Comparison of ENCODE assay signal across 8 cellular contexts in genomic region chr6:13762648-13763441, GRCh38. TPM values are rescaled to one million over a fixed set of nuclear protein-coding genes. Genes with fewer than 3 reads are reported as not detected.
DNase-seq lines count a peak whose midpoint lies in the region; ATAC-seq and TF ChIP-seq lines count a peak whose summit lies in the region.

No MANE protein-coding gene starts in this region.

- H3K27me3 ChIP-seq in RWPE2 (ENCODE audit: insufficient read depth, poor library complexity, severe bottlenecking) (no peaks in the 10 kb centered on the region), neuron (ENCODE audit: insufficient read depth, low read length) (no peaks in the 10 kb centered on the region)

- TF ChIP-seq CTCF in RWPE2 (IDR thresholded peaks at IDR 0.05; ENCODE audit: poor library complexity, severe bottlenecking) (no peak), glutamatergic neuron (IDR thresholded peaks at IDR 0.05; ENCODE audit: partially characterized antibody, unreplicated experiment) (no peak)

- H3K36me3 ChIP-seq in RWPE2 (ENCODE audit: low read depth) (no peaks in the 10 kb centered on the region), neuron (ENCODE audit: insufficient read depth, low read length) (no peaks in the 10 kb centered on the region)

- H2AFZ ChIP-seq in neuron (ENCODE audit: low read depth, low read length) = peak overlapping the region; percentile 75

- H3K4me1 ChIP-seq in RWPE2 (ENCODE audit: insufficient read depth, poor library complexity, severe bottlenecking) = peaks cover 20% of the 10 kb centered on the region
- peaks cover 26% of the 10 kb centered on the region for H3K4me1 ChIP-seq in neuron (ENCODE audit: insufficient read depth, low read length)

- H3K27me3 Mint-ChIP-seq in glutamatergic neuron (ENCODE audit: unreplicated experiment) = no peaks in the 10 kb centered on the region

- H3K9me3 ChIP-seq in RWPE2 (ENCODE audit: severe bottlenecking) = no peaks in the 10 kb centered on the region
- H3K9me3 ChIP-seq in neuron (ENCODE audit: low read length) = no peaks in the 10 kb centered on the region

- H3K4me1 Mint-ChIP-seq in glutamatergic neuron (ENCODE audit: low read depth, unreplicated experiment) = peaks cover 5% of the 10 kb centered on the region

- DNase-seq in GM04503 (ENCODE audit: low read depth) (peak; percentile 96), RWPE2 (ENCODE audit: low spot score) (no peak), RKO (ENCODE audit: low spot score) (no peak), glutamatergic neuron (no peak)

- H3K9me3 Mint-ChIP-seq in glutamatergic neuron (ENCODE audit: unreplicated experiment) = peaks cover 1% of the 10 kb centered on the region

- no peaks in the 10 kb centered on the region for H3K36me3 Mint-ChIP-seq in glutamatergic neuron (ENCODE audit: unreplicated experiment)

- H3K4me3 ChIP-seq in RWPE2 (ENCODE audit: severe bottlenecking) (no peak overlapping the region), neuron (ENCODE audit: low read length) (peak overlapping the region; percentile 19)

- ATAC-seq in RWPE2 (ENCODE audit: low read depth) (peak; percentile 67), GM19351 (IDR thresholded peaks at IDR 0.05; ENCODE audit: unreplicated experiment) (no peak), HG03175 (IDR thresholded peaks at IDR 0.05; ENCODE audit: unreplicated experiment) (no peak)

- H3K27ac ChIP-seq in RWPE2 (ENCODE audit: poor library complexity, severe bottlenecking) (peak overlapping the region; percentile 15), cingulate gyrus (ENCODE audit: low read depth, low read length) (peak overlapping the region; percentile 41)

- no peak overlapping the region for H3K4me3 Mint-ChIP-seq in glutamatergic neuron (ENCODE audit: unreplicated experiment)

- no peak overlapping the region for H3K27ac Mint-ChIP-seq in glutamatergic neuron (ENCODE audit: unreplicated experiment)

RNA-seq across cellular contexts. Expression of gene RANBP9, which starts 51.2 kb away (rescaled TPM):
- 50.2 TPM for total RNA-seq in glutamatergic neuron (ENCODE audit: unreplicated experiment)

RNA-seq across cellular contexts. Expression of gene MCUR1, which starts 51.5 kb away (rescaled TPM):
- total RNA-seq in glutamatergic neuron (ENCODE audit: unreplicated experiment) = 14.1 TPM
